ENCODE assay signal across 17 cellular contexts in the genomic region with DNA sequence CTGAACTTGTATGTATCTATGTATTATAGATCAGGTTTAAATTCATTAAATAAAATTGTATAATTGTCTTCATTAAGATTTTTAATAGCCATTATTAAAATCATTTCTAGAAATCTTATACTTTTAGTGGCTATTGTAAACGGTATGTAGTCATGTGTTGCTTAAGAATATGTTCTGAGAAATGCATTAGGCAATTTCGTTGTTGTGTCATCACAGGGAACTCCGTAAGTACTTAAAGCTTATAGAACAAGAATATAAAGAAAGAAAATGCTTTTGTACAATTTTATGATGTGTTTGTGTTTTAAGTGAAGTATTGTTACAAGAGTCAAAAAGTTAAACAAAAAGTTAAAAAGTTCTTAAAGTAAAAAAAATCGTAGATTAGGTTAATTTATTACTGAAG.
A peak's percentile ranks its signal among the peaks of the same experiment; 100 is the strongest.
DNase-seq lines count a peak whose midpoint lies in the region; ATAC-seq and TF ChIP-seq lines count a peak whose summit lies in the region.
"Had no signal": no experiment of that assay in that cellular context is flagged by ENCODE, and none has a peak within 500 bp of the region (broad histone marks: within the 10 kb centered on the region; RNA-seq: fewer than 3 reads in every experiment).

No MANE protein-coding gene starts in this region.

- no peak overlapping the region for H2AFZ ChIP-seq in mammary epithelial cell (ENCODE audit: low read depth, low read length)

- no peak overlapping the region for H3K27ac ChIP-seq in mammary epithelial cell (ENCODE audit: insufficient read depth, low read depth, low read length)
- H3K27ac ChIP-seq: C4-2B had no signal

- in situ Hi-C loops in mammary epithelial cell (cut with MboI; ENCODE audit: low sequenced_read_pairs in 2 of 2) = no loop called here

- no peaks in the 10 kb centered on the region for H3K27me3 ChIP-seq in mammary epithelial cell (ENCODE audit: insufficient read depth, low read length)
- H3K27me3 ChIP-seq: BE2C had no signal

- DNase-seq in MCF 10A (ENCODE audit: unreplicated experiment) (peak; percentile 57), mammary epithelial cell (no peak), NB4 (ENCODE audit: low read depth) (peak; percentile 14), epithelial cell of esophagus (ENCODE audit: low read depth) (peak; percentile 42)
- DNase-seq in activated naive CD8-positive, alpha-beta T cell treated with anti-CD3 and anti-CD28 coated beads, Interleukin-2, amount 50 U/mL, for 24 hours = no peak
- DNase-seq in stimulated activated effector memory CD8-positive, alpha-beta T cell treated with anti-CD3 and anti-CD28 coated beads, Interleukin-12 subunit alpha, Interleukin-12 subunit beta, amount 100 ng/mL, for 72 hours (ENCODE audit: low spot score in 2 of 2) = no peak
- DNase-seq: 8988T; ACHN; BE2C; CD4-positive, alpha-beta memory T cell; DMS79; GOT3; H9 had no signal

- WGBS in mammary epithelial cell (ENCODE audit: low coverage, missing lambda C conversion rate) = 30% methylated on average over 4 of the region's 4 CpGs

- BruUV-seq in MCF 10A (replicated peaks; lab: Mats Ljungman, UMichigan) (no TSS peak), mammary epithelial cell (replicated peaks; lab: Mats Ljungman, UMichigan) (no TSS peak)

- H3K36me3 Mint-ChIP-seq in MCF 10A (ENCODE audit: insufficient read depth, unreplicated experiment) = no peaks in the 10 kb centered on the region
- no peaks in the 10 kb centered on the region for H3K36me3 Mint-ChIP-seq in activated naive CD8-positive, alpha-beta T cell treated with anti-CD3 and anti-CD28 coated beads, Interleukin-2, amount 50 U/mL, for 24 hours (ENCODE audit: low read depth)
- H3K36me3 Mint-ChIP-seq in stimulated activated effector memory CD8-positive, alpha-beta T cell treated with anti-CD3 and anti-CD28 coated beads, Interleukin-12 subunit alpha, Interleukin-12 subunit beta, amount 100 ng/mL, for 72 hours = no peaks in the 10 kb centered on the region
- H3K36me3 Mint-ChIP-seq: CD4-positive, alpha-beta memory T cell; IgD-negative memory B cell had no signal

- H3K4me1 Mint-ChIP-seq in MCF 10A (ENCODE audit: insufficient read depth, unreplicated experiment) = peaks cover 7% of the 10 kb centered on the region
- H3K4me1 Mint-ChIP-seq in activated naive CD8-positive, alpha-beta T cell treated with anti-CD3 and anti-CD28 coated beads, Interleukin-2, amount 50 U/mL, for 24 hours = no peaks in the 10 kb centered on the region
- no peaks in the 10 kb centered on the region for H3K4me1 Mint-ChIP-seq in stimulated activated effector memory CD8-positive, alpha-beta T cell treated with anti-CD3 and anti-CD28 coated beads, Interleukin-12 subunit alpha, Interleukin-12 subunit beta, amount 100 ng/mL, for 72 hours
- H3K4me1 Mint-ChIP-seq: CD4-positive, alpha-beta memory T cell; H9; IgD-negative memory B cell had no signal

- no peaks in the 10 kb centered on the region for H3K79me2 ChIP-seq in mammary epithelial cell (ENCODE audit: insufficient read depth, low read length)

- no peaks in the 10 kb centered on the region for H3K27me3 Mint-ChIP-seq in MCF 10A (ENCODE audit: insufficient read depth, unreplicated experiment)
- H3K27me3 Mint-ChIP-seq in activated naive CD8-positive, alpha-beta T cell treated with anti-CD3 and anti-CD28 coated beads, Interleukin-2, amount 50 U/mL, for 24 hours = no peaks in the 10 kb centered on the region
- H3K27me3 Mint-ChIP-seq: CD4-positive, alpha-beta memory T cell; IgD-negative memory B cell had no signal

- no peak overlapping the region for H3K4me3 Mint-ChIP-seq in MCF 10A (ENCODE audit: unreplicated experiment)
- no peak overlapping the region for H3K4me3 Mint-ChIP-seq in activated naive CD8-positive, alpha-beta T cell treated with anti-CD3 and anti-CD28 coated beads, Interleukin-2, amount 50 U/mL, for 24 hours
- no peak overlapping the region for H3K4me3 Mint-ChIP-seq in stimulated activated effector memory CD8-positive, alpha-beta T cell treated with anti-CD3 and anti-CD28 coated beads, Interleukin-12 subunit alpha, Interleukin-12 subunit beta, amount 100 ng/mL, for 72 hours
- H3K4me3 Mint-ChIP-seq: CD4-positive, alpha-beta memory T cell; H9; IgD-negative memory B cell had no signal

- no peaks in the 10 kb centered on the region for H4K20me1 ChIP-seq in mammary epithelial cell (ENCODE audit: insufficient read depth, low read length)

- CTCF ChIA-PET in MCF 10A (lab: Yijun Ruan, JAX) = no interaction called here
- CTCF ChIA-PET in mammary epithelial cell (lab: Charles Lee; ENCODE audit: low non-redundant PET) = no interaction called here

- no peaks in the 10 kb centered on the region for H3K36me3 ChIP-seq in mammary epithelial cell (ENCODE audit: insufficient read depth, low read length)
- H3K36me3 ChIP-seq: BE2C had no signal

- no peak overlapping the region for H3K27ac Mint-ChIP-seq in MCF 10A (ENCODE audit: low read depth, unreplicated experiment)
- no peak overlapping the region for H3K27ac Mint-ChIP-seq in activated naive CD8-positive, alpha-beta T cell treated with anti-CD3 and anti-CD28 coated beads, Interleukin-2, amount 50 U/mL, for 24 hours
- H3K27ac Mint-ChIP-seq in stimulated activated effector memory CD8-positive, alpha-beta T cell treated with anti-CD3 and anti-CD28 coated beads, Interleukin-12 subunit alpha, Interleukin-12 subunit beta, amount 100 ng/mL, for 72 hours = no peak overlapping the region
- H3K27ac Mint-ChIP-seq: CD4-positive, alpha-beta memory T cell; H9; IgD-negative memory B cell had no signal

- intact Hi-C loops in MCF 10A (cut with micrococcal nuclease) (no loop called here), mammary epithelial cell (cut with micrococcal nuclease) (loop anchor here (5.0 kb wide), 1 partner anchor 72 kb away; no protein-coding TSS in a partner anchor)

- dilution Hi-C loops in mammary epithelial cell (cut with HindIII; ENCODE audit: low sequenced_read_pairs) = no loop called here

- no peak overlapping the region for H3K9ac ChIP-seq in mammary epithelial cell (ENCODE audit: insufficient read depth, low read length)

- H3K4me2 ChIP-seq in mammary epithelial cell (ENCODE audit: insufficient read depth, low read depth, low read length) = no peak overlapping the region

- H3K9me3 ChIP-seq in mammary epithelial cell (replicated peaks; ENCODE audit: insufficient read depth, low read length) = no peaks in the 10 kb centered on the region
- H3K9me3 ChIP-seq: BE2C had no signal

- no peak for TF ChIP-seq POLR2A in NB4 (IDR thresholded peaks at IDR 0.05; ENCODE audit: extremely low read depth, insufficient read length)

- ATAC-seq in GM19467 (IDR thresholded peaks at IDR 0.05; ENCODE audit: unreplicated experiment) = no peak
- ATAC-seq in HG02840 (IDR thresholded peaks at IDR 0.05; ENCODE audit: low FRiP score, unreplicated experiment) = no peak
- no peak for ATAC-seq in activated naive CD8-positive, alpha-beta T cell treated with anti-CD3 and anti-CD28 coated beads, Interleukin-2, amount 50 U/mL, for 24 hours
- no peak for ATAC-seq in stimulated activated effector memory CD8-positive, alpha-beta T cell treated with anti-CD3 and anti-CD28 coated beads, Interleukin-12 subunit alpha, Interleukin-12 subunit beta, amount 100 ng/mL, for 72 hours

- no peak for TF ChIP-seq CTCF in MCF 10A (IDR thresholded peaks at IDR 0.05; ENCODE audit: unreplicated experiment)
- no peak for TF ChIP-seq CTCF in mammary epithelial cell (conservative IDR thresholded peaks at IDR 0.05 in 1 of 2, IDR thresholded peaks at IDR 0.05 in 1 of 2; ENCODE audit: extremely low read depth in 1 of 2, insufficient read depth in 1 of 2, low read depth in 1 of 2, low read length in 2 of 2)
- no peak for TF ChIP-seq CTCF in NB4 (IDR thresholded peaks at IDR 0.05; ENCODE audit: low read depth, low read length)
- no peak for TF ChIP-seq CTCF in epithelial cell of esophagus (IDR thresholded peaks at IDR 0.05; ENCODE audit: insufficient read depth, low read depth, low read length, missing control alignments)

- no peaks in the 10 kb centered on the region for H3K4me1 ChIP-seq in mammary epithelial cell (ENCODE audit: insufficient read depth, low read length)
- H3K4me1 ChIP-seq: BE2C had no signal

- POLR2A ChIA-PET in MCF 10A (lab: Yijun Ruan, JAX) = no interaction called here

- H3K4me3 ChIP-seq in mammary epithelial cell (replicated peaks in 1 of 3; ENCODE audit: insufficient read depth in 1 of 3, low read depth in 2 of 3, low read length in 3 of 3) (no peak overlapping the region), NB4 (ENCODE audit: low read depth, low read length) (no peak overlapping the region), epithelial cell of esophagus (ENCODE audit: low read length) (no peak overlapping the region)

- H3K9me3 Mint-ChIP-seq in MCF 10A (ENCODE audit: unreplicated experiment) = no peaks in the 10 kb centered on the region
- H3K9me3 Mint-ChIP-seq in activated naive CD8-positive, alpha-beta T cell treated with anti-CD3 and anti-CD28 coated beads, Interleukin-2, amount 50 U/mL, for 24 hours = no peaks in the 10 kb centered on the region
- H3K9me3 Mint-ChIP-seq in stimulated activated effector memory CD8-positive, alpha-beta T cell treated with anti-CD3 and anti-CD28 coated beads, Interleukin-12 subunit alpha, Interleukin-12 subunit beta, amount 100 ng/mL, for 72 hours = no peaks in the 10 kb centered on the region
- H3K9me3 Mint-ChIP-seq: CD4-positive, alpha-beta memory T cell had no signal

Comparison
In these comparisons a context has a peak if more than half of its experiments do, and no peak if none do; other contexts are left out.
1. DNase-seq: peak in MCF 10A (single experiment), NB4 (single experiment) and epithelial cell of esophagus (single experiment); none in mammary epithelial cell (single experiment), activated naive CD8-positive, alpha-beta T cell treated with anti-CD3 and anti-CD28 coated beads, Interleukin-2, amount 50 U/mL, for 24 hours (single experiment) and stimulated activated effector memory CD8-positive, alpha-beta T cell treated with anti-CD3 and anti-CD28 coated beads, Interleukin-12 subunit alpha, Interleukin-12 subunit beta, amount 100 ng/mL, for 72 hours (0 of 2).